Comparison of ENCODE assay signal across 12 cellular contexts in the genomic region with DNA sequence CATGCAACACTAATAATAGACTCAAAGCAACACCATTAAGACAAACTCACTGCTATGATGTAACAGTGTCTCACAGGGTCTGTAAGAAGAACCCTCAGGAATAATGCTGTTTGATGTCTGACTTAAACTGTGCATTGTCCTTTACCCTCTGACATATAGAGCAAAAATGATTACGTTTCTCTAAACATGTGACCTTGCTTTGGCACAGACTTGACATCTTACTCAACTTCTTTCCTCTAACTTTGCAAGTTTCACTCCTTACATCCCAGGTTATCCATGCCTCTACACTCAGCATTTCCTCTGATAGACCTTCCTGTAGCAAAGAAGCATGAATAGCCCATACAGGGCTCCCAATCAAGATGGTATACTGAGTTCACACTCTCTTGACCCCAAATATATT.
DNase-seq lines count a peak whose midpoint lies in the region; ATAC-seq and TF ChIP-seq lines count a peak whose summit lies in the region.
"Had no signal": no experiment of that assay in that cellular context is flagged by ENCODE, and none has a peak within 500 bp of the region (broad histone marks: within the 10 kb centered on the region; RNA-seq: fewer than 3 reads in every experiment).

No MANE protein-coding gene starts in this region.

- H3K4me3 Mint-ChIP-seq in MCF 10A (ENCODE audit: unreplicated experiment) = no peak overlapping the region

- H3K4me1 ChIP-seq in breast epithelium (peaks cover 0 to 8% of the 10 kb centered on the region in 2 donors), aorta (ENCODE audit: control insufficient read depth in 1 of 2, insufficient read depth in 2 of 2, low read length in 2 of 2) (peaks cover 2 to 3% of the 10 kb centered on the region in 2 donors)

- no peaks in the 10 kb centered on the region for H3K36me3 ChIP-seq in breast epithelium
- no peaks in the 10 kb centered on the region for H3K36me3 ChIP-seq in aorta (ENCODE audit: control insufficient read depth in 1 of 2, insufficient read depth in 2 of 2, low read length in 1 of 2)

- DNase-seq in MCF 10A (ENCODE audit: unreplicated experiment) = peak; percentile 68
- DNase-seq in breast epithelium (ENCODE audit: low spot score in 2 of 2) = no peak
- DNase-seq in choroid plexus epithelial cell (ENCODE audit: low read depth) = peak; percentile 68
- DNase-seq in iris pigment epithelial cell (ENCODE audit: low read depth) = peak; percentile 67
- DNase-seq in aorta = no peak
- no peak for DNase-seq in DMS53 treated with DMSO at 0.1 percent for 48 hours (lab: John Stamatoyannopoulos, UW; ENCODE audit: unreplicated experiment)
- no peak for DNase-seq in NCI-H2196 (lab: John Stamatoyannopoulos, UW; ENCODE audit: unreplicated experiment)
- DNase-seq in DMS114 treated with DMSO at 0.1 percent for 48 hours (lab: John Stamatoyannopoulos, UW; ENCODE audit: unreplicated experiment) = no peak
- DNase-seq: NCI-H1436 treated with DMSO at 0.1 percent for 48 hours, NCI-H748 treated with DMSO at 0.1 percent for 48 hours had no signal

- H3K36me3 Mint-ChIP-seq in MCF 10A (ENCODE audit: insufficient read depth, unreplicated experiment) = no peaks in the 10 kb centered on the region

- no peaks in the 10 kb centered on the region for H3K27me3 Mint-ChIP-seq in MCF 10A (ENCODE audit: insufficient read depth, unreplicated experiment)

- H3K27ac Mint-ChIP-seq in MCF 10A (ENCODE audit: low read depth, unreplicated experiment) = peak overlapping the region; percentile 2

- TF ChIP-seq POLR2A in breast epithelium (IDR thresholded peaks at IDR 0.05) = no peak

- POLR2A ChIA-PET in MCF 10A (lab: Yijun Ruan, JAX) = interaction anchor here (0.6 to 0.8 kb wide), 3 partner anchors 13 to 384 kb away, joined by 3 read pairs; no protein-coding TSS in a partner anchor

- H3K27me3 ChIP-seq in breast epithelium = no peaks in the 10 kb centered on the region
- H3K27me3 ChIP-seq in aorta (ENCODE audit: control insufficient read depth in 1 of 2, insufficient read depth in 2 of 2, low read length in 1 of 2) = no peaks in the 10 kb centered on the region
- H3K27me3 ChIP-seq: testis had no signal

- H3K9me3 Mint-ChIP-seq in MCF 10A (ENCODE audit: unreplicated experiment) = peaks cover 10% of the 10 kb centered on the region

- BruUV-seq in MCF 10A (replicated peaks; lab: Mats Ljungman, UMichigan) = no TSS peak

- H3K27ac ChIP-seq in breast epithelium (peak overlapping the region in 1 of 2 donors; percentile 50), aorta (ENCODE audit: low read depth in 1 of 2, low read length in 2 of 2) (peak overlapping the region; percentile 63 to 88)

- H3K4me3 ChIP-seq in breast epithelium (no peak overlapping the region), choroid plexus epithelial cell (ENCODE audit: low read depth, low read length) (no peak overlapping the region), aorta (ENCODE audit: low read length in 2 of 2) (no peak overlapping the region)
- H3K4me3 ChIP-seq: lung, testis had no signal

- peaks cover 4 to 10% of the 10 kb centered on the region in 2 donors for H3K9me3 ChIP-seq in breast epithelium
- H3K9me3 ChIP-seq in aorta (ENCODE audit: control insufficient read depth, low read length) = no peaks in the 10 kb centered on the region
- H3K9me3 ChIP-seq: testis had no signal

- TF ChIP-seq CTCF in MCF 10A (IDR thresholded peaks at IDR 0.05; ENCODE audit: unreplicated experiment) (no peak), breast epithelium (IDR thresholded peaks at IDR 0.05) (no peak), choroid plexus epithelial cell (conservative IDR thresholded peaks at IDR 0.05; ENCODE audit: low read depth, low read length) (no peak)

- 3 to 4% methylated on average over 1 of the region's 1 CpG for WGBS in aorta, 2 donors

- H3K4me1 Mint-ChIP-seq in MCF 10A (ENCODE audit: insufficient read depth, unreplicated experiment) = peaks cover 35% of the 10 kb centered on the region

- peak; percentile 20 for ATAC-seq in aorta (ENCODE audit: low FRiP score)

- CTCF ChIA-PET in MCF 10A (lab: Yijun Ruan, JAX) = interaction anchor here (0.7 kb wide), 1 partner anchor 271 kb away, joined by 3 read pairs; no protein-coding TSS in a partner anchor

- intact Hi-C loops in MCF 10A (cut with micrococcal nuclease) (no loop called here), breast epithelium (cut with DNase I; ENCODE audit: low total_unique reads) (no loop called here), aorta (cut with DNase I) (no loop called here)

Comparison
In these comparisons a context has a peak if more than half of its experiments do, and no peak if none do; other contexts are left out.
1. DNase-seq: peak in MCF 10A (single experiment), choroid plexus epithelial cell (single experiment) and iris pigment epithelial cell (single experiment); none in breast epithelium (0 of 2), aorta (0 of 2), DMS53 treated with DMSO at 0.1 percent for 48 hours (single experiment), NCI-H2196 (single experiment) and DMS114 treated with DMSO at 0.1 percent for 48 hours (single experiment).